8 cellular contexts compared by ENCODE assay signal in the genomic region with DNA sequence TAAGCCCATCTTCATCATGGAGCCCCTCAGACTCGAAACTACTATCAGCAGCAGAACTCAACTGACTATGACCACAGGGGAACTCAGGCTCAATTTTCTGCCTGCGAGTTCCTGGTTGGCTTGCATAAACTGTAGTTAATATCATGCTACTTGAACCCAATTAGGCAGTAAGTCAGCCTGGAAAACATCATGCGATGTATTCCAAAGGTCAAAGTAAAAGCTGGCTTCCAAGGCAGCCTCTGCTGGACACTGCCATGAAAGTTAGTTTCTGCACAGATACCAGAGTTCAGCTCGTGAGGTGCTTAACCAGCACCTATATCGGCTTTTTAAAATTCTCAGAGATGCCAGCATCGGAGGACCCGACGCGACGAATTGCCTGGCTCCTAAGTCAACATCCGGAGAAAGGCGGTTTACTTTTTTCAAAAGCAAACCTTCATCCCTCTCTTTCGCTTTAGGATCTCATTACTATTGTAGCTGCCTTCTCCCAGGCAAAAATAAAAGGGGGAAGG. TPM values are rescaled to one million over a fixed set of nuclear protein-coding genes. Genes with fewer than 3 reads are reported as not detected.
DNase-seq lines count a peak whose midpoint lies in the region; ATAC-seq lines count a peak whose summit lies in the region.

No MANE protein-coding gene starts in this region.

- H3K4me3 Mint-ChIP-seq in dendritic cell treated with granulocyte-macrophage colony-stimulating factor and Interleukin-4, amounts not matched to agents 40 ng/mL and 50 ng/mL, for 4 days, result peak overlapping the region; percentile 96

- no peaks in the 10 kb centered on the region for H3K9me3 Mint-ChIP-seq in dendritic cell treated with granulocyte-macrophage colony-stimulating factor and Interleukin-4, amounts not matched to agents 40 ng/mL and 50 ng/mL, for 4 days

- H3K36me3 Mint-ChIP-seq in dendritic cell treated with granulocyte-macrophage colony-stimulating factor and Interleukin-4, amounts not matched to agents 40 ng/mL and 50 ng/mL, for 4 days (ENCODE audit: low read depth), result peaks cover 43% of the 10 kb centered on the region

- H3K27me3 ChIP-seq in aorta (ENCODE audit: control insufficient read depth in 1 of 2, insufficient read depth in 2 of 2, low read length in 1 of 2), result no peaks in the 10 kb centered on the region

- H3K4me3 ChIP-seq in GM08714 (ENCODE audit: low read length) (peak overlapping the region; percentile 89), mesodermal cell (ENCODE audit: extremely low read depth, insufficient read depth, low read length, poor library complexity, severe bottlenecking) (peak overlapping the region; percentile 98), aorta (ENCODE audit: low read length in 2 of 2) (peak overlapping the region; percentile 67 to 86)

- WGBS in mesodermal cell (ENCODE audit: insufficient coverage in 2 of 2), 2 experiments, result 20 to 24% methylated on average over 8 to 10 of the region's 13 CpGs
- WGBS in aorta, 2 donors, result 3% methylated on average over 13 of the region's 13 CpGs

- intact Hi-C loops in dendritic cell treated with granulocyte-macrophage colony-stimulating factor and Interleukin-4, amounts not matched to agents 40 ng/mL and 50 ng/mL, for 4 days (cut with micrococcal nuclease), result loop anchor here (5.0 kb wide), 1 partner anchor 35 kb away; no protein-coding TSS in a partner anchor
- intact Hi-C loops in aorta (cut with DNase I), result loop anchor here in 1 of 2 donors (5.0 kb wide), 1 partner anchor 85 kb away; no protein-coding TSS in a partner anchor

- H3K4me1 Mint-ChIP-seq in dendritic cell treated with granulocyte-macrophage colony-stimulating factor and Interleukin-4, amounts not matched to agents 40 ng/mL and 50 ng/mL, for 4 days (ENCODE audit: low read depth), result peaks cover 55% of the 10 kb centered on the region

- no peaks in the 10 kb centered on the region for H3K9me3 ChIP-seq in mesodermal cell (ENCODE audit: control insufficient read depth, low read length)
- H3K9me3 ChIP-seq in aorta (ENCODE audit: control insufficient read depth, low read length), result no peaks in the 10 kb centered on the region

- H3K4me1 ChIP-seq in mesodermal cell (ENCODE audit: control insufficient read depth, insufficient read depth, low read length, poor library complexity, severe bottlenecking) (peaks cover 38% of the 10 kb centered on the region), aorta (ENCODE audit: control insufficient read depth in 1 of 2, insufficient read depth in 2 of 2, low read length in 2 of 2) (no peaks in the 10 kb centered on the region)

- ATAC-seq in aorta (ENCODE audit: low FRiP score), result no peak

- H3K27ac ChIP-seq in mesodermal cell (ENCODE audit: low read depth, low read length, severe bottlenecking) (peak overlapping the region; percentile 93), aorta (ENCODE audit: low read depth in 1 of 2, low read length in 2 of 2) (peak overlapping the region in 1 of 2 donors; percentile 6)

- H3K36me3 ChIP-seq in mesodermal cell (ENCODE audit: control insufficient read depth, insufficient read depth, low read length), result peaks cover 14% of the 10 kb centered on the region
- no peaks in the 10 kb centered on the region for H3K36me3 ChIP-seq in aorta (ENCODE audit: control insufficient read depth in 1 of 2, insufficient read depth in 2 of 2, low read length in 1 of 2)

- peak overlapping the region; percentile 100 for H3K27ac Mint-ChIP-seq in dendritic cell treated with granulocyte-macrophage colony-stimulating factor and Interleukin-4, amounts not matched to agents 40 ng/mL and 50 ng/mL, for 4 days

- peak; percentile 70 for DNase-seq in NCI-H69 (lab: John Stamatoyannopoulos, UW)
- no peak for DNase-seq in aorta
- no peak for DNase-seq in effector CD4-positive, alpha-beta T cell
- DNase-seq in middle frontal gyrus (ENCODE audit: extremely low spot score, low spot score), result no peak
- no peak for DNase-seq in GM19240 (ENCODE audit: insufficient read length, low spot score)

- no peaks in the 10 kb centered on the region for H3K27me3 Mint-ChIP-seq in dendritic cell treated with granulocyte-macrophage colony-stimulating factor and Interleukin-4, amounts not matched to agents 40 ng/mL and 50 ng/mL, for 4 days

RNA-seq across cellular contexts. Expression of a gene that starts 3.8 kb away (rescaled TPM):
- 231 TPM for polyA plus RNA-seq in mesodermal cell (2013, experiment 1 of 2)
- polyA plus RNA-seq in mesodermal cell (2013, experiment 2 of 2), result 244 TPM
- 100 to 1,000 TPM in 1 of 2 donors, 10 to 100 TPM in 1; 76.1 to 106 TPM for total RNA-seq in aorta
- 10 to 100 TPM; 63.2 to 63.5 TPM for polyA plus RNA-seq in aorta
